ENCODE assay signal across 1 cellular context in the genomic region with DNA sequence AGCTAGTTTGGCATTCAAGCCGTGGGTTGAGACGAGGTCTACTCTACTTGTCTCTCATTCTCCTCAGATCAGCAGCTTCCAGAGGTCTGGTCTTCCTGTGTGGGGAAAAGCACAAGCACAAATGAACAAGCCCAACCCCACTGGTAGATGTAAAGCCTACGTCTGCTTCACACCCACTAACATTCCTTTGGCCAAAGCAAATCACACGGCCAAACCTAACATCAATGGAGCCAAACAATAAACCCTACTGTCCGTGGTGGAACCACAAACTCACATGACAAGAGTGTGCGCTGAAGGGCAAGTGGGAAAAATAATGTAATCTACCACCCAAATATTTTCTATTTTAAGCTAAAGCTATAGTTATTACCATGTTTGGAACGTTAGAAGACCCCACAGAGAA.
TF ChIP-seq lines count a peak whose summit lies in the region.

No MANE protein-coding gene starts in this region.

TF ChIP-seq in H1, 55 proteins besides CTCF, POLR2A, EP300 and RAD21 (continued from another document):
- TF ChIP-seq CTBP2 (IDR thresholded peaks at IDR 0.05; ENCODE audit: borderline replicate concordance, insufficient read depth, insufficient read length, low read length) (no peak), GTF2F1 (IDR thresholded peaks at IDR 0.05; ENCODE audit: borderline replicate concordance, low read depth, low read length) (no peak), RNF2 (IDR thresholded peaks at IDR 0.05; ENCODE audit: borderline replicate concordance, low read depth, low read length, missing control alignments, poor library complexity, severe bottlenecking) (no peak), SP1 (IDR thresholded peaks at IDR 0.05; ENCODE audit: low read depth, low read length) (no peak)
- TF ChIP-seq, protein P1, sequence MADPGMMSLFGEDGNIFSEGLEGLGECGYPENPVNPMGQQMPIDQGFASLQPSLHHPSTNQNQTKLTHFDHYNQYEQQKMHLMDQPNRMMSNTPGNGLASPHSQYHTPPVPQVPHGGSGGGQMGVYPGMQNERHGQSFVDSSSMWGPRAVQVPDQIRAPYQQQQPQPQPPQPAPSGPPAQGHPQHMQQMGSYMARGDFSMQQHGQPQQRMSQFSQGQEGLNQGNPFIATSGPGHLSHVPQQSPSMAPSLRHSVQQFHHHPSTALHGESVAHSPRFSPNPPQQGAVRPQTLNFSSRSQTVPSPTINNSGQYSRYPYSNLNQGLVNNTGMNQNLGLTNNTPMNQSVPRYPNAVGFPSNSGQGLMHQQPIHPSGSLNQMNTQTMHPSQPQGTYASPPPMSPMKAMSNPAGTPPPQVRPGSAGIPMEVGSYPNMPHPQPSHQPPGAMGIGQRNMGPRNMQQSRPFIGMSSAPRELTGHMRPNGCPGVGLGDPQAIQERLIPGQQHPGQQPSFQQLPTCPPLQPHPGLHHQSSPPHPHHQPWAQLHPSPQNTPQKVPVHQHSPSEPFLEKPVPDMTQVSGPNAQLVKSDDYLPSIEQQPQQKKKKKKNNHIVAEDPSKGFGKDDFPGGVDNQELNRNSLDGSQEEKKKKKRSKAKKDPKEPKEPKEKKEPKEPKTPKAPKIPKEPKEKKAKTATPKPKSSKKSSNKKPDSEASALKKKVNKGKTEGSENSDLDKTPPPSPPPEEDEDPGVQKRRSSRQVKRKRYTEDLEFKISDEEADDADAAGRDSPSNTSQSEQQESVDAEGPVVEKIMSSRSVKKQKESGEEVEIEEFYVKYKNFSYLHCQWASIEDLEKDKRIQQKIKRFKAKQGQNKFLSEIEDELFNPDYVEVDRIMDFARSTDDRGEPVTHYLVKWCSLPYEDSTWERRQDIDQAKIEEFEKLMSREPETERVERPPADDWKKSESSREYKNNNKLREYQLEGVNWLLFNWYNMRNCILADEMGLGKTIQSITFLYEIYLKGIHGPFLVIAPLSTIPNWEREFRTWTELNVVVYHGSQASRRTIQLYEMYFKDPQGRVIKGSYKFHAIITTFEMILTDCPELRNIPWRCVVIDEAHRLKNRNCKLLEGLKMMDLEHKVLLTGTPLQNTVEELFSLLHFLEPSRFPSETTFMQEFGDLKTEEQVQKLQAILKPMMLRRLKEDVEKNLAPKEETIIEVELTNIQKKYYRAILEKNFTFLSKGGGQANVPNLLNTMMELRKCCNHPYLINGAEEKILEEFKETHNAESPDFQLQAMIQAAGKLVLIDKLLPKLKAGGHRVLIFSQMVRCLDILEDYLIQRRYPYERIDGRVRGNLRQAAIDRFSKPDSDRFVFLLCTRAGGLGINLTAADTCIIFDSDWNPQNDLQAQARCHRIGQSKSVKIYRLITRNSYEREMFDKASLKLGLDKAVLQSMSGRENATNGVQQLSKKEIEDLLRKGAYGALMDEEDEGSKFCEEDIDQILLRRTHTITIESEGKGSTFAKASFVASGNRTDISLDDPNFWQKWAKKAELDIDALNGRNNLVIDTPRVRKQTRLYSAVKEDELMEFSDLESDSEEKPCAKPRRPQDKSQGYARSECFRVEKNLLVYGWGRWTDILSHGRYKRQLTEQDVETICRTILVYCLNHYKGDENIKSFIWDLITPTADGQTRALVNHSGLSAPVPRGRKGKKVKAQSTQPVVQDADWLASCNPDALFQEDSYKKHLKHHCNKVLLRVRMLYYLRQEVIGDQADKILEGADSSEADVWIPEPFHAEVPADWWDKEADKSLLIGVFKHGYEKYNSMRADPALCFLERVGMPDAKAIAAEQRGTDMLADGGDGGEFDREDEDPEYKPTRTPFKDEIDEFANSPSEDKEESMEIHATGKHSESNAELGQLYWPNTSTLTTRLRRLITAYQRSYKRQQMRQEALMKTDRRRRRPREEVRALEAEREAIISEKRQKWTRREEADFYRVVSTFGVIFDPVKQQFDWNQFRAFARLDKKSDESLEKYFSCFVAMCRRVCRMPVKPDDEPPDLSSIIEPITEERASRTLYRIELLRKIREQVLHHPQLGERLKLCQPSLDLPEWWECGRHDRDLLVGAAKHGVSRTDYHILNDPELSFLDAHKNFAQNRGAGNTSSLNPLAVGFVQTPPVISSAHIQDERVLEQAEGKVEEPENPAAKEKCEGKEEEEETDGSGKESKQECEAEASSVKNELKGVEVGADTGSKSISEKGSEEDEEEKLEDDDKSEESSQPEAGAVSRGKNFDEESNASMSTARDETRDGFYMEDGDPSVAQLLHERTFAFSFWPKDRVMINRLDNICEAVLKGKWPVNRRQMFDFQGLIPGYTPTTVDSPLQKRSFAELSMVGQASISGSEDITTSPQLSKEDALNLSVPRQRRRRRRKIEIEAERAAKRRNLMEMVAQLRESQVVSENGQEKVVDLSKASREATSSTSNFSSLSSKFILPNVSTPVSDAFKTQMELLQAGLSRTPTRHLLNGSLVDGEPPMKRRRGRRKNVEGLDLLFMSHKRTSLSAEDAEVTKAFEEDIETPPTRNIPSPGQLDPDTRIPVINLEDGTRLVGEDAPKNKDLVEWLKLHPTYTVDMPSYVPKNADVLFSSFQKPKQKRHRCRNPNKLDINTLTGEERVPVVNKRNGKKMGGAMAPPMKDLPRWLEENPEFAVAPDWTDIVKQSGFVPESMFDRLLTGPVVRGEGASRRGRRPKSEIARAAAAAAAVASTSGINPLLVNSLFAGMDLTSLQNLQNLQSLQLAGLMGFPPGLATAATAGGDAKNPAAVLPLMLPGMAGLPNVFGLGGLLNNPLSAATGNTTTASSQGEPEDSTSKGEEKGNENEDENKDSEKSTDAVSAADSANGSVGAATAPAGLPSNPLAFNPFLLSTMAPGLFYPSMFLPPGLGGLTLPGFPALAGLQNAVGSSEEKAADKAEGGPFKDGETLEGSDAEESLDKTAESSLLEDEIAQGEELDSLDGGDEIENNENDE (IDR thresholded peaks at IDR 0.05; ENCODE audit: insufficient replicate concordance, low read length) = no peak
